30 cellular contexts compared by ENCODE assay signal in genomic region chr4:85113706-85114105, GRCh38.
"Had no signal": no experiment of that assay in that cellular context is flagged by ENCODE, and none has a peak within 500 bp of the region (broad histone marks: within the 10 kb centered on the region; RNA-seq: fewer than 3 reads in every experiment).

No MANE protein-coding gene starts in this region.

- H3K27me3 ChIP-seq: brain microvascular endothelial cell, esophagus muscularis mucosa, left lung, neutrophil, thyroid gland, upper lobe of left lung, vagina had no signal

- H3K27ac ChIP-seq: brain microvascular endothelial cell, esophagus muscularis mucosa, left lung, lower lobe of right lung, neutrophil, thyroid gland, upper lobe of left lung, vagina had no signal

- H3K27ac Mint-ChIP-seq: activated B cell treated with CpG ODN at 0.5 μM for 24 hours; activated CD8-positive, alpha-beta T cell treated with anti-CD3 and anti-CD28 coated beads for 36 hours; activated T-helper 17 cell treated with anti-CD3 and anti-CD28 coated beads, Interleukin-2, amount 50 U/mL, for 72 hours; dendritic cell treated with granulocyte-macrophage colony-stimulating factor and Interleukin-4, amounts not matched to agents 40 ng/mL and 50 ng/mL, for 4 days; naive B cell; nephron progenitor cell; stimulated activated effector memory CD8-positive, alpha-beta T cell treated with anti-CD3 and anti-CD28 coated beads, Interleukin-12 subunit alpha, Interleukin-12 subunit beta, amount 100 ng/mL, for 72 hours; stimulated activated naive CD8-positive, alpha-beta T cell treated with anti-CD3 and anti-CD28 coated beads, Interleukin-15, amount 100 ng/mL, for 72 hours; T-helper 2 cell treated with Interferon-gamma antibody and Interleukin-4, amounts not matched to agents 5 μg/mL and 100 μg/mL, for 36 hours had no signal

- DNase-seq: activated B cell treated with CpG ODN at 0.5 μM for 24 hours; activated CD4-positive, alpha-beta T cell treated with anti-CD3 and anti-CD28 coated beads, Interleukin-2, amount 50 U/mL, for 1 hour; activated CD8-positive, alpha-beta T cell treated with anti-CD3 and anti-CD28 coated beads for 36 hours; activated gamma-delta T cell treated with Interleukin-2 at 50 U/mL for 16 hours; activated naive CD4-positive, alpha-beta T cell treated with anti-CD3 and anti-CD28 coated beads, Interleukin-2, amount 50 U/mL, for 16 hours; activated T-cell treated with anti-CD3 and anti-CD28 coated beads, Interleukin-2, amount 50 U/mL, for 4 hours; brain microvascular endothelial cell; caudate nucleus; effector CD4-positive, alpha-beta T cell; left lung; lower lobe of right lung; mesendoderm; mucosa of descending colon; naive B cell; nephron progenitor cell; small intestine; stimulated activated CD4-positive, alpha-beta T cell treated with anti-CD3 and anti-CD28 coated beads, Interleukin-4, amount 100 ng/mL, for 24 hours; stimulated activated naive CD8-positive, alpha-beta T cell treated with anti-CD3 and anti-CD28 coated beads, Interleukin-15, amount 100 ng/mL, for 72 hours; substantia nigra; T-helper 1 cell; thyroid gland; upper lobe of left lung had no signal

- H3K4me1 ChIP-seq: esophagus muscularis mucosa, left lung, lower lobe of right lung, thyroid gland, upper lobe of left lung, vagina had no signal

- H3K4me3 ChIP-seq: esophagus muscularis mucosa, left lung, lower lobe of right lung, mucosa of descending colon, thyroid gland, upper lobe of left lung, vagina had no signal

- H3K9me3 ChIP-seq: left lung, lower lobe of right lung, mucosa of descending colon, neutrophil, thyroid gland, upper lobe of left lung, vagina had no signal

- H3K27me3 Mint-ChIP-seq: activated B cell treated with CpG ODN at 0.5 μM for 24 hours; activated CD8-positive, alpha-beta T cell treated with anti-CD3 and anti-CD28 coated beads for 36 hours; activated T-helper 17 cell treated with anti-CD3 and anti-CD28 coated beads, Interleukin-2, amount 50 U/mL, for 72 hours; dendritic cell treated with granulocyte-macrophage colony-stimulating factor and Interleukin-4, amounts not matched to agents 40 ng/mL and 50 ng/mL, for 4 days; stimulated activated naive CD8-positive, alpha-beta T cell treated with anti-CD3 and anti-CD28 coated beads, Interleukin-15, amount 100 ng/mL, for 72 hours had no signal

- H3K36me3 Mint-ChIP-seq: naive B cell; stimulated activated effector memory CD8-positive, alpha-beta T cell treated with anti-CD3 and anti-CD28 coated beads, Interleukin-12 subunit alpha, Interleukin-12 subunit beta, amount 100 ng/mL, for 72 hours had no signal

- H3K4me3 Mint-ChIP-seq: activated B cell treated with CpG ODN at 0.5 μM for 24 hours; activated CD8-positive, alpha-beta T cell treated with anti-CD3 and anti-CD28 coated beads for 36 hours; activated T-cell treated with anti-CD3 and anti-CD28 coated beads, Interleukin-2, amount 50 U/mL, for 4 hours; activated T-helper 17 cell treated with anti-CD3 and anti-CD28 coated beads, Interleukin-2, amount 50 U/mL, for 72 hours; dendritic cell treated with granulocyte-macrophage colony-stimulating factor and Interleukin-4, amounts not matched to agents 40 ng/mL and 50 ng/mL, for 4 days; naive B cell; nephron progenitor cell; stimulated activated effector memory CD8-positive, alpha-beta T cell treated with anti-CD3 and anti-CD28 coated beads, Interleukin-12 subunit alpha, Interleukin-12 subunit beta, amount 100 ng/mL, for 72 hours; stimulated activated naive CD8-positive, alpha-beta T cell treated with anti-CD3 and anti-CD28 coated beads, Interleukin-15, amount 100 ng/mL, for 72 hours; T-helper 2 cell treated with Interferon-gamma antibody and Interleukin-4, amounts not matched to agents 5 μg/mL and 100 μg/mL, for 36 hours had no signal

- ATAC-seq: activated CD8-positive, alpha-beta T cell treated with anti-CD3 and anti-CD28 coated beads for 36 hours; activated T-cell treated with anti-CD3 and anti-CD28 coated beads, Interleukin-2, amount 50 U/mL, for 4 hours; activated T-helper 17 cell treated with anti-CD3 and anti-CD28 coated beads, Interleukin-2, amount 50 U/mL, for 72 hours; left lung; lower lobe of right lung; mucosa of descending colon; sciatic nerve; stimulated activated effector memory CD8-positive, alpha-beta T cell treated with anti-CD3 and anti-CD28 coated beads, Interleukin-12 subunit alpha, Interleukin-12 subunit beta, amount 100 ng/mL, for 72 hours; stimulated activated naive CD8-positive, alpha-beta T cell treated with anti-CD3 and anti-CD28 coated beads, Interleukin-15, amount 100 ng/mL, for 72 hours had no signal

- H3K9me3 Mint-ChIP-seq: T-helper 2 cell treated with Interferon-gamma antibody and Interleukin-4, amounts not matched to agents 5 μg/mL and 100 μg/mL, for 36 hours had no signal

- H3K4me1 Mint-ChIP-seq: activated B cell treated with CpG ODN at 0.5 μM for 24 hours; activated T-helper 17 cell treated with anti-CD3 and anti-CD28 coated beads, Interleukin-2, amount 50 U/mL, for 72 hours; naive B cell; nephron progenitor cell; stimulated activated effector memory CD8-positive, alpha-beta T cell treated with anti-CD3 and anti-CD28 coated beads, Interleukin-12 subunit alpha, Interleukin-12 subunit beta, amount 100 ng/mL, for 72 hours; stimulated activated naive CD8-positive, alpha-beta T cell treated with anti-CD3 and anti-CD28 coated beads, Interleukin-15, amount 100 ng/mL, for 72 hours had no signal

- H3K36me3 ChIP-seq: brain microvascular endothelial cell, esophagus muscularis mucosa, left lung, lower lobe of right lung, neutrophil, thyroid gland, upper lobe of left lung, vagina had no signal
